8 cellular contexts compared by ENCODE assay signal in genomic region chr1:149850732-149851345, GRCh38. TPM values are rescaled to one million over a fixed set of nuclear protein-coding genes. Genes with fewer than 3 reads are reported as not detected.
DNase-seq lines count a peak whose midpoint lies in the region; ATAC-seq, FAIRE-seq and TF ChIP-seq lines count a peak whose summit lies in the region.
"Not testable (repeated sequence)": the region's sequence is repeated elsewhere in the genome, so short reads cannot be mapped to it uniquely, and the experiment has no call there.

No MANE protein-coding gene starts in this region.

- not testable (repeated sequence) for H3K27ac Mint-ChIP-seq in central memory CD8-positive, alpha-beta T cell (ENCODE audit: low read depth); memory B cell

- H3K4me1 Mint-ChIP-seq in central memory CD8-positive, alpha-beta T cell: peaks cover 34% of the 10 kb centered on the region
- peaks cover 32% of the 10 kb centered on the region for H3K4me1 Mint-ChIP-seq in memory B cell

- FAIRE-seq in A549 (lab: Jason Lieb, UNC): not testable (repeated sequence)

- peak; percentile 52 to 74 for ATAC-seq in A549
- ATAC-seq in GM18861 (IDR thresholded peaks at IDR 0.05; ENCODE audit: unreplicated experiment): peak; percentile 51
- peak; percentile 46 for ATAC-seq in GM21367 (IDR thresholded peaks at IDR 0.05; ENCODE audit: unreplicated experiment)
- peak; percentile 62 for ATAC-seq in HG02759 (IDR thresholded peaks at IDR 0.05; ENCODE audit: unreplicated experiment)
- ATAC-seq in HG03159 (IDR thresholded peaks at IDR 0.05; ENCODE audit: unreplicated experiment): peak; percentile 62
- ATAC-seq in Panc1: peak; percentile 66
- ATAC-seq in central memory CD8-positive, alpha-beta T cell (replicated peaks; ENCODE audit: extremely low read depth, poor library complexity, severe bottlenecking): peak; percentile 72
- peak; percentile 70 for ATAC-seq in memory B cell (ENCODE audit: low read depth)

- not testable (repeated sequence) for TF ChIP-seq RAD21 in A549 (conservative IDR thresholded peaks at IDR 0.05 in 1 of 2, IDR thresholded peaks at IDR 0.05 in 1 of 2)

- TF ChIP-seq EP300 in A549 (IDR thresholded peaks at IDR 0.05): not testable (repeated sequence)

- not testable (repeated sequence) for TF ChIP-seq POLR2A in A549 (IDR thresholded peaks at IDR 0.05; ENCODE audit: low read length)

- H3K27ac ChIP-seq in A549; Panc1 (ENCODE audit: low read length): not testable (repeated sequence)

- not testable (repeated sequence) for BruUV-seq in Panc1 (replicated peaks; lab: Mats Ljungman, UMichigan)

- not testable (repeated sequence) for H3K27me3 Mint-ChIP-seq in central memory CD8-positive, alpha-beta T cell; memory B cell

- not testable (repeated sequence) for H3K36me3 ChIP-seq in Panc1 (ENCODE audit: control insufficient read depth, insufficient read depth, low read length)

- peaks cover 34% of the 10 kb centered on the region for H3K4me1 ChIP-seq in A549
- peaks cover 25% of the 10 kb centered on the region for H3K4me1 ChIP-seq in Panc1 (ENCODE audit: control insufficient read depth, insufficient read depth, low read length)

- POLR2A ChIA-PET in A549 (lab: Yijun Ruan, JAX); Panc1 (lab: Charles Lee): not testable (repeated sequence)

- H3K4me3 ChIP-seq in A549; Panc1 (ENCODE audit: low read depth in 2 of 2, low read length in 2 of 2): not testable (repeated sequence)

- not testable (repeated sequence) for H3K27me3 ChIP-seq in Panc1 (ENCODE audit: control insufficient read depth, insufficient read depth, low read length)

- H3K9me3 Mint-ChIP-seq in central memory CD8-positive, alpha-beta T cell; memory B cell: not testable (repeated sequence)

- not testable (repeated sequence) for H3K9me3 ChIP-seq in A549; Panc1 (ENCODE audit: control insufficient read depth, insufficient read depth, low read depth, low read length)

- not testable (repeated sequence) for H3K4me2 ChIP-seq in A549

- not testable (repeated sequence) for H3K4me3 Mint-ChIP-seq in central memory CD8-positive, alpha-beta T cell; memory B cell

- WGBS in A549 (ENCODE audit: missing lambda C conversion rate): no CpG with 5 or more reads among the region's 62 CpGs

- CTCF ChIA-PET in A549 (lab: Yijun Ruan, JAX); Panc1 (lab: Charles Lee): not testable (repeated sequence)

- TF ChIP-seq CTCF in A549 (IDR thresholded peaks at IDR 0.05); Panc1 (IDR thresholded peaks at IDR 0.05): not testable (repeated sequence)

- H3K36me3 Mint-ChIP-seq in central memory CD8-positive, alpha-beta T cell (ENCODE audit: insufficient read depth): not testable (repeated sequence)
- peaks cover 12% of the 10 kb centered on the region for H3K36me3 Mint-ChIP-seq in memory B cell

- in situ Hi-C loops in Panc1 (cut with HindIII; ENCODE audit: low pct_unique_long_range_greater_than_20kb, low sequenced_read_pairs): not testable (repeated sequence)

- intact Hi-C loops in Panc1 (cut with micrococcal nuclease; ENCODE audit: unreplicated experiment): not testable (repeated sequence)

- not testable (repeated sequence) for DNase-seq in A549 (ENCODE audit: low read depth in 1 of 2, low spot score in 1 of 2); Panc1 (ENCODE audit: low read depth, low spot score); central memory CD8-positive, alpha-beta T cell (ENCODE audit: low spot score in 2 of 2); memory B cell (ENCODE audit: low spot score in 2 of 2)

RNA-seq across cellular contexts. Expression of gene BOLA1, which starts 48.5 kb away (rescaled TPM):
- polyA plus RNA-seq in A549 (2011; rRNA removed): 26.7 and 27.5 TPM in 2 replicates
- polyA plus RNA-seq in A549 (2012; cell fraction: cytosol; rRNA removed): 52.7 and 54.8 TPM in 2 replicates
- polyA plus RNA-seq in A549 (2012; cell fraction: nucleus; rRNA removed): 39.5 and 45.1 TPM in 2 replicates
- 22.8 to 25.4 TPM (median 23.7 TPM) in 3 replicates for polyA plus RNA-seq in A549 (2017; fragmentation: RNase III; extraction: RNeasy Plus Mini Kit Qiagen cat#74134 plus additional on column Dnase treatment)
- 2.6 and 2.8 TPM in 2 replicates for polyA minus RNA-seq in A549 (2011; rRNA and poly(A)+ RNA removed)
- total RNA-seq in Panc1 (2021; ENCODE audit: unreplicated experiment): 14.6 TPM
- polyA plus RNA-seq in Panc1 (2012; ENCODE audit: insufficient read length): 21.1 TPM
